ENCODE assay signal across 26 cellular contexts in the genomic region with DNA sequence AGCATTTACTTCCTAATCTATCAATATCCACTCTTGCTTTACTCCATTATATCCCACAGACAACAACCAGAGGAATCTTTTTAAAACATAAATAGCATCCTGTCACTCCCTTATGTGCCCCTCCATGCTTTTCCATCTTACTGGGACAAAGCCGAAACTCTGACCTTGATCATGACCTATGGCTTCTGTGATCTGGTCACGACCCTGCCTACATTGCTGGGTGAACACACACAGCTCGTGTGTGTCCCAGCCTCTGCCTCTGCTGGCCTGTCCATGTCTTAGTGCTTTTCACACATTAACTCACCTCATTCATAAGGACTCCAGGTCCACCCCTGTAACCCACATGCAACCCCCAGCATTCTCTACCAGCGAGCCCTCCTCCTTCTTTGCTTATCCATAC.
DNase-seq lines count a peak whose midpoint lies in the region; ATAC-seq and TF ChIP-seq lines count a peak whose summit lies in the region.
"Had no signal": no experiment of that assay in that cellular context is flagged by ENCODE, and none has a peak within 500 bp of the region (broad histone marks: within the 10 kb centered on the region; RNA-seq: fewer than 3 reads in every experiment).

No MANE protein-coding gene starts in this region.

- H3K36me3 Mint-ChIP-seq in activated CD8-positive, alpha-beta T cell treated with anti-CD3 and anti-CD28 coated beads for 36 hours (ENCODE audit: low read depth) = peaks cover 1% of the 10 kb centered on the region

- H3K4me3 ChIP-seq in Panc1 (ENCODE audit: low read depth in 2 of 2, low read length in 2 of 2) (no peak overlapping the region), dorsolateral prefrontal cortex (peak overlapping the region in 20 of 59 donors; percentile 6 to 50 (median 34)), right lobe of liver (no peak overlapping the region), gastrocnemius medialis (no peak overlapping the region)
- H3K4me3 ChIP-seq: HAP-1 had no signal

- no peak for TF ChIP-seq CTCF in Panc1 (IDR thresholded peaks at IDR 0.05)
- TF ChIP-seq CTCF in dorsolateral prefrontal cortex (IDR thresholded peaks at IDR 0.05 in 54 of 56, conservative IDR thresholded peaks at IDR 0.05 in 2 of 56; ENCODE audit: low read depth in 1 of 56, partially characterized antibody in 56 of 56) = no peak
- no peak for TF ChIP-seq CTCF in right lobe of liver (IDR thresholded peaks at IDR 0.05)
- no peak for TF ChIP-seq CTCF in gastrocnemius medialis (IDR thresholded peaks at IDR 0.05 in 4 of 5, conservative IDR thresholded peaks at IDR 0.05 in 1 of 5)
- TF ChIP-seq CTCF in activated CD8-positive, alpha-beta T cell treated with anti-CD3 and anti-CD28 coated beads for 36 hours (IDR thresholded peaks at IDR 0.05) = no peak

- ATAC-seq in Panc1 = no peak
- peak; percentile 20 to 62 (median 44) for ATAC-seq in right lobe of liver
- ATAC-seq in gastrocnemius medialis = no peak
- ATAC-seq in HG03025 (IDR thresholded peaks at IDR 0.05; ENCODE audit: low FRiP score, unreplicated experiment) = no peak
- ATAC-seq in HG02973 (IDR thresholded peaks at IDR 0.05; ENCODE audit: unreplicated experiment) = no peak
- ATAC-seq in HG03439 (IDR thresholded peaks at IDR 0.05; ENCODE audit: unreplicated experiment) = no peak
- no peak for ATAC-seq in activated CD8-positive, alpha-beta T cell treated with anti-CD3 and anti-CD28 coated beads for 36 hours

- peaks cover 75% of the 10 kb centered on the region for H3K4me1 ChIP-seq in Panc1 (ENCODE audit: control insufficient read depth, insufficient read depth, low read length)
- H3K4me1 ChIP-seq in right lobe of liver = peaks cover 0 to 29% (median 0%) of the 10 kb centered on the region in 4 donors
- peaks cover 21 to 37% of the 10 kb centered on the region in 2 donors for H3K4me1 ChIP-seq in gastrocnemius medialis

- no peak for DNase-seq in Panc1 (ENCODE audit: low read depth, low spot score)
- DNase-seq in dorsolateral prefrontal cortex = no peak
- no peak for DNase-seq in right lobe of liver
- DNase-seq in gastrocnemius medialis = no peak
- no peak for DNase-seq in activated CD8-positive, alpha-beta T cell treated with anti-CD3 and anti-CD28 coated beads for 36 hours
- DNase-seq: 8988T, Calu3, DMS79 treated with DMSO at 0.1 percent for 48 hours, GF-D8, GOT3, HFFc6, NCI-H1092, NCI-H1417 treated with DMSO at 0.1 percent for 48 hours, NCI-H1694 treated with DMSO at 0.1 percent for 48 hours, NCI-H2081, NCI-H2171, NCI-H226, NCI-H510A, NCI-H69, SHP77 had no signal

- H3K27me3 ChIP-seq in Panc1 (ENCODE audit: control insufficient read depth, insufficient read depth, low read length) (no peaks in the 10 kb centered on the region), dorsolateral prefrontal cortex (no peaks in the 10 kb centered on the region), right lobe of liver (no peaks in the 10 kb centered on the region), gastrocnemius medialis (no peaks in the 10 kb centered on the region)

- H3K9me3 ChIP-seq in Panc1 (ENCODE audit: control insufficient read depth, insufficient read depth, low read depth, low read length) (no peaks in the 10 kb centered on the region), right lobe of liver (no peaks in the 10 kb centered on the region), gastrocnemius medialis (no peaks in the 10 kb centered on the region)
- H3K9me3 ChIP-seq: HAP-1 had no signal

- H3K4me1 Mint-ChIP-seq in activated CD8-positive, alpha-beta T cell treated with anti-CD3 and anti-CD28 coated beads for 36 hours (ENCODE audit: low read depth) = peaks cover 8% of the 10 kb centered on the region

- TF ChIP-seq POLR2A in right lobe of liver (IDR thresholded peaks at IDR 0.05) (no peak), gastrocnemius medialis (IDR thresholded peaks at IDR 0.05) (no peak)

- CTCF ChIA-PET in Panc1 (lab: Charles Lee) = no interaction called here
- CTCF ChIA-PET in activated CD8-positive, alpha-beta T cell treated with anti-CD3 and anti-CD28 coated beads for 36 hours (lab: Charles Lee) = no interaction called here

- intact Hi-C loops in Panc1 (cut with micrococcal nuclease; ENCODE audit: unreplicated experiment) = no loop called here
- intact Hi-C loops in dorsolateral prefrontal cortex (cut with DNase I) = no loop called here
- intact Hi-C loops in right lobe of liver (cut with DNase I) = no loop called here
- intact Hi-C loops in gastrocnemius medialis (cut with DNase I; ENCODE audit: low total_unique reads) = no loop called here
- intact Hi-C loops in activated CD8-positive, alpha-beta T cell treated with anti-CD3 and anti-CD28 coated beads for 36 hours (cut with micrococcal nuclease) = no loop called here

- H3K36me3 ChIP-seq in Panc1 (ENCODE audit: control insufficient read depth, insufficient read depth, low read length) (peaks cover 15% of the 10 kb centered on the region), right lobe of liver (peaks cover 0 to 20% (median 7%) of the 10 kb centered on the region in 4 donors), gastrocnemius medialis (no peaks in the 10 kb centered on the region)
- H3K36me3 ChIP-seq: HAP-1 had no signal

- no peaks in the 10 kb centered on the region for H3K9me3 Mint-ChIP-seq in activated CD8-positive, alpha-beta T cell treated with anti-CD3 and anti-CD28 coated beads for 36 hours
- H3K9me3 Mint-ChIP-seq: HFFc6 had no signal

- no peaks in the 10 kb centered on the region for H3K27me3 Mint-ChIP-seq in activated CD8-positive, alpha-beta T cell treated with anti-CD3 and anti-CD28 coated beads for 36 hours

- no peak overlapping the region for H3K4me3 Mint-ChIP-seq in activated CD8-positive, alpha-beta T cell treated with anti-CD3 and anti-CD28 coated beads for 36 hours
- H3K4me3 Mint-ChIP-seq: HFFc6 had no signal

- H3K27ac ChIP-seq in Panc1 (ENCODE audit: low read length) = peak overlapping the region; percentile 96
- peak overlapping the region in 57 of 59 donors; percentile 9 to 89 (median 76) for H3K27ac ChIP-seq in dorsolateral prefrontal cortex
- no peak overlapping the region for H3K27ac ChIP-seq in right lobe of liver
- H3K27ac ChIP-seq in gastrocnemius medialis = peak overlapping the region; percentile 22 to 76 (median 70)
- H3K27ac ChIP-seq: HL-60, RWPE1 had no signal

- 27% methylated on average over 4 of the region's 4 CpGs for WGBS in right lobe of liver (ENCODE audit: insufficient coverage, low coverage, low lambda C conversion rate, missing lambda C conversion rate)

- POLR2A ChIA-PET in Panc1 (lab: Charles Lee) = no interaction called here
- POLR2A ChIA-PET in activated CD8-positive, alpha-beta T cell treated with anti-CD3 and anti-CD28 coated beads for 36 hours (lab: Charles Lee) = no interaction called here

- no peak overlapping the region for H3K27ac Mint-ChIP-seq in activated CD8-positive, alpha-beta T cell treated with anti-CD3 and anti-CD28 coated beads for 36 hours
- H3K27ac Mint-ChIP-seq: HFFc6 had no signal

- BruUV-seq in Panc1 (replicated peaks; lab: Mats Ljungman, UMichigan) = no TSS peak

- in situ Hi-C loops in Panc1 (cut with HindIII; ENCODE audit: low pct_unique_long_range_greater_than_20kb, low sequenced_read_pairs) (no loop called here), gastrocnemius medialis (cut with MboI; ENCODE audit: low sequenced_read_pairs in 4 of 4) (no loop called here)

Comparison
In these comparisons a context has a peak if more than half of its experiments do, and no peak if none do; other contexts are left out.
1. ATAC-seq: peak in right lobe of liver (4 of 4); none in Panc1 (single experiment), gastrocnemius medialis (0 of 2), HG03025 (single experiment), HG02973 (single experiment), HG03439 (single experiment) and activated CD8-positive, alpha-beta T cell treated with anti-CD3 and anti-CD28 coated beads for 36 hours (single experiment).
2. H3K27ac ChIP-seq: peak in Panc1 (single experiment), dorsolateral prefrontal cortex (57 of 59) and gastrocnemius medialis (4 of 4); none in right lobe of liver (0 of 3).